Comparison of ENCODE assay signal across 1 cellular context in genomic region chr2:12059616-12060441, GRCh38.
TF ChIP-seq lines count a peak whose summit lies in the region.

No MANE protein-coding gene starts in this region.

TF ChIP-seq in HEK293, 187 proteins besides CTCF, POLR2A, EP300 and RAD21 (continued from another document):
- TF ChIP-seq ZNF18 (tag by site-specific recombination; IDR thresholded peaks at IDR 0.05) (no peak), ZNF639 (tag by site-specific recombination; IDR thresholded peaks at IDR 0.05) (no peak), ZNF133 (tag by site-specific recombination; IDR thresholded peaks at IDR 0.05) (no peak), SP7 (tag by site-specific recombination; IDR thresholded peaks at IDR 0.05) (peak; percentile 60), TRIM28 (IDR thresholded peaks at IDR 0.05; ENCODE audit: borderline replicate concordance, low read length) (no peak), ZSCAN4 (tag by site-specific recombination; IDR thresholded peaks at IDR 0.05) (no peak), ZNF175 (tag by site-specific recombination; IDR thresholded peaks at IDR 0.05) (no peak), SETDB1 (IDR thresholded peaks at IDR 0.05; ENCODE audit: insufficient read length, low read length) (no peak), ZNF704 (tag by site-specific recombination; IDR thresholded peaks at IDR 0.05) (no peak), WT1 (tag by site-specific recombination; IDR thresholded peaks at IDR 0.05) (peak; percentile 79), ZNF658 (tag by site-specific recombination; IDR thresholded peaks at IDR 0.05) (no peak), ZNF274 (IDR thresholded peaks at IDR 0.05; ENCODE audit: low read length) (no peak), ZNF274 (tag by site-specific recombination; IDR thresholded peaks at IDR 0.05; ENCODE audit: borderline replicate concordance) (no peak), ZXDB (tag by site-specific recombination; IDR thresholded peaks at IDR 0.05) (no peak), ZNF707 (tag by site-specific recombination; IDR thresholded peaks at IDR 0.05) (no peak), YY1 (tag by site-specific recombination; IDR thresholded peaks at IDR 0.05) (no peak), ZNF596 (tag by site-specific recombination; IDR thresholded peaks at IDR 0.05) (no peak), ZNF837 (tag by site-specific recombination; IDR thresholded peaks at IDR 0.05) (no peak), OSR2 (tag by site-specific recombination; IDR thresholded peaks at IDR 0.05) (0 out of 2 replicates have a peak, but pooled peaks have one; percentile 14), ZBTB17 (tag by site-specific recombination; IDR thresholded peaks at IDR 0.05) (peak; percentile 48; the same call in 1 of the 2 replicates), KLF1 (tag by site-specific recombination; IDR thresholded peaks at IDR 0.05) (no peak; the same call in 1 of the 2 replicates), YY2 (tag by site-specific recombination; IDR thresholded peaks at IDR 0.05) (no peak)
